In genomic region chr19:7879771-7880280, GRCh38 we compare ENCODE assay signal across 7 cellular contexts. TPM values are rescaled to one million over a fixed set of nuclear protein-coding genes. Genes with fewer than 3 reads are reported as not detected.
"Had no signal": no experiment of that assay in that cellular context is flagged by ENCODE, and none has a peak within 500 bp of the region (broad histone marks: within the 10 kb centered on the region; RNA-seq: fewer than 3 reads in every experiment).

No MANE protein-coding gene starts in this region.

RNA-seq across cellular contexts. Expression of gene PRR36, which starts 5.6 kb away (rescaled TPM):
- total RNA-seq: dermis microvascular lymphatic vessel endothelial cell, myocyte had no signal

RNA-seq across cellular contexts. Expression of gene LRRC8E, which starts 8.5 kb away (rescaled TPM):
- total RNA-seq: activated CD4-positive, alpha-beta memory T cell treated with anti-CD3 and anti-CD28 coated beads, Interleukin-2, amount 10 ng/mL, durations not matched to agents 7 days and 5 days; activated naive CD8-positive, alpha-beta T cell treated with anti-CD3 and anti-CD28 coated beads for 36 hours; mononuclear cell; occipital lobe had no signal

RNA-seq across cellular contexts. Expression of gene TGFBR3L, which starts 34.8 kb away (rescaled TPM):
- total RNA-seq: occipital lobe, sciatic nerve had no signal
